Comparison of ENCODE assay signal across 8 cellular contexts in genomic region chr3:194689493-194689901, GRCh38. TPM values are rescaled to one million over a fixed set of nuclear protein-coding genes. Genes with fewer than 3 reads are reported as not detected.
A peak's percentile ranks its signal among the peaks of the same experiment; 100 is the strongest.
DNase-seq lines count a peak whose midpoint lies in the region; ATAC-seq and TF ChIP-seq lines count a peak whose summit lies in the region.

No MANE protein-coding gene starts in this region.

- H3K36me3 ChIP-seq in HUES48 (ENCODE audit: control insufficient read depth, insufficient read depth, low read length) (no peaks in the 10 kb centered on the region), brain microvascular endothelial cell (replicated peaks) (peaks cover 20% of the 10 kb centered on the region), SK-N-SH (replicated peaks in 1 of 2; ENCODE audit: control insufficient read depth in 1 of 2, insufficient read depth in 2 of 2, low read length in 1 of 2) (peaks cover 0 to 4% of the 10 kb centered on the region in 2 experiments)

- TF ChIP-seq CTCF in CD14-positive monocyte (IDR thresholded peaks at IDR 0.05), result no peak
- TF ChIP-seq CTCF in brain microvascular endothelial cell (IDR thresholded peaks at IDR 0.05; ENCODE audit: low read depth, low read length, missing control alignments), result no peak
- no peak for TF ChIP-seq CTCF in nephron (IDR thresholded peaks at IDR 0.05; ENCODE audit: unreplicated experiment in 3 of 3)
- no peak for TF ChIP-seq CTCF in SK-N-SH (IDR thresholded peaks at IDR 0.05)

- CTCF ChIA-PET in SK-N-SH (lab: Yijun Ruan, JAX), result interaction anchor here (0.6 to 4.7 kb wide), 5 partner anchors 67 to 571 kb away, joined by 3 to 20 read pairs (median 4); no protein-coding TSS in a partner anchor

- DNase-seq in CD14-positive monocyte (ENCODE audit: low spot score) (no peak), brain microvascular endothelial cell (no peak), iPS-NIHi11 (ENCODE audit: low spot score) (no peak), SK-N-SH (no peak), NCI-H1417 treated with DMSO at 0.1 percent for 48 hours (lab: John Stamatoyannopoulos, UW) (no peak)

- in situ Hi-C loops in brain microvascular endothelial cell (cut with HindIII; ENCODE audit: low pct_ligation_motif_present, low sequenced_read_pairs), result no loop called here

- H3K9me3 ChIP-seq in HUES48 (ENCODE audit: control insufficient read depth, insufficient read depth, low read length) (no peaks in the 10 kb centered on the region), SK-N-SH (no peaks in the 10 kb centered on the region)

- 80% methylated on average over 9 of the region's 9 CpGs for WGBS in SK-N-SH (ENCODE audit: low lambda C conversion rate)

- no peaks in the 10 kb centered on the region for H3K9me2 ChIP-seq in SK-N-SH

- H3K4me1 ChIP-seq in HUES48 (ENCODE audit: control insufficient read depth, insufficient read depth, low read length) (peaks cover 18% of the 10 kb centered on the region), SK-N-SH (ENCODE audit: control insufficient read depth in 1 of 2, insufficient read depth in 2 of 2, low read depth in 1 of 2, low read length in 1 of 2) (peaks cover 12 to 53% of the 10 kb centered on the region in 2 experiments)

- H3K9me3 Mint-ChIP-seq in CD14-positive monocyte (peaks cover 0 to 6% (median 4%) of the 10 kb centered on the region in 7 donors), nephron (no peaks in the 10 kb centered on the region)

- no peaks in the 10 kb centered on the region for H4K20me1 ChIP-seq in SK-N-SH (ENCODE audit: insufficient read depth)

- peaks cover 31% of the 10 kb centered on the region for H3K27me3 ChIP-seq in HUES48 (ENCODE audit: control insufficient read depth, insufficient read depth, low read length)
- H3K27me3 ChIP-seq in brain microvascular endothelial cell (replicated peaks), result no peaks in the 10 kb centered on the region
- no peaks in the 10 kb centered on the region for H3K27me3 ChIP-seq in SK-N-SH (ENCODE audit: insufficient read depth)

- no peak overlapping the region; the same call in 1 of the 2 replicates for H3K4me2 ChIP-seq in SK-N-SH

- no peak for TF ChIP-seq EP300 in SK-N-SH (IDR thresholded peaks at IDR 0.05; ENCODE audit: borderline replicate concordance in 1 of 2, low read depth in 1 of 2, low read length in 1 of 2)

- H3K27ac ChIP-seq in HUES48 (ENCODE audit: low read depth, low read length) (peak overlapping the region; percentile 80), brain microvascular endothelial cell (no peak overlapping the region), SK-N-SH (ENCODE audit: low read depth in 2 of 2, low read length in 1 of 2) (peak overlapping the region in 1 of 2 experiments; percentile 19; a peak in 2 of 4 replicates)

- no peak for ATAC-seq in HG03460 (IDR thresholded peaks at IDR 0.05; ENCODE audit: unreplicated experiment)

- peak overlapping the region in 4 of 7 donors; percentile 29 to 77 (median 59) for H3K27ac Mint-ChIP-seq in CD14-positive monocyte
- H3K27ac Mint-ChIP-seq in nephron, result peak overlapping the region; percentile 91 to 93 (median 92)

- H3K27me3 Mint-ChIP-seq in CD14-positive monocyte (ENCODE audit: low read depth in 3 of 3) (peaks cover 2 to 5% (median 2%) of the 10 kb centered on the region in 3 donors), nephron (ENCODE audit: low read depth) (peaks cover 14% of the 10 kb centered on the region)

- peaks cover 13% of the 10 kb centered on the region for H3F3A ChIP-seq in SK-N-SH (replicated peaks; ENCODE audit: insufficient read depth)

- no peak overlapping the region for H3K9ac ChIP-seq in HUES48 (ENCODE audit: low read depth, low read length)
- H3K9ac ChIP-seq in SK-N-SH, result no peak overlapping the region

- no peaks in the 10 kb centered on the region for H3K79me2 ChIP-seq in SK-N-SH (ENCODE audit: insufficient read depth)

- H3K4me3 ChIP-seq in HUES48 (ENCODE audit: low read depth, low read length) (no peak overlapping the region), brain microvascular endothelial cell (ENCODE audit: low read depth, low read length) (peak overlapping the region; percentile 29), SK-N-SH (ENCODE audit: low read depth in 2 of 2, low read length in 1 of 2) (no peak overlapping the region)

- H3K4me3 Mint-ChIP-seq in CD14-positive monocyte (peak overlapping the region in 1 of 2 donors; percentile 97), nephron (peak overlapping the region; percentile 72 to 85 (median 83))

- intact Hi-C loops in CD14-positive monocyte (cut with micrococcal nuclease), result loop anchor here (5.0 to 10.0 kb wide), 6 partner anchors 48 to 835 kb away; no protein-coding TSS in a partner anchor

- H3K36me3 Mint-ChIP-seq in CD14-positive monocyte (peaks cover 0 to 10% of the 10 kb centered on the region in 2 donors), nephron (ENCODE audit: low read depth) (no peaks in the 10 kb centered on the region)

- H2AFZ ChIP-seq in SK-N-SH (ENCODE audit: low read depth), result no peak overlapping the region

- peaks cover 41% of the 10 kb centered on the region for H3K4me1 Mint-ChIP-seq in CD14-positive monocyte
- peaks cover 53% of the 10 kb centered on the region for H3K4me1 Mint-ChIP-seq in nephron

- no peak for TF ChIP-seq RAD21 in SK-N-SH (IDR thresholded peaks at IDR 0.05; ENCODE audit: low read length)

- POLR2A ChIA-PET in SK-N-SH (lab: Yijun Ruan, JAX), result no interaction called here

TF ChIP-seq in SK-N-SH, 30 proteins besides CTCF, POLR2A, EP300 and RAD21:
- TF ChIP-seq EZH2phosphoT487 (IDR thresholded peaks at IDR 0.05; ENCODE audit: borderline replicate concordance, low read depth) (no peak), JUND (IDR thresholded peaks at IDR 0.05) (no peak), GATA2 (CRISPR knock-in tag; IDR thresholded peaks at IDR 0.05) (no peak), USF1 (IDR thresholded peaks at IDR 0.05; ENCODE audit: borderline replicate concordance, low read depth) (no peak), TCF12 (IDR thresholded peaks at IDR 0.05) (no peak), RCOR1 (IDR thresholded peaks at IDR 0.05; ENCODE audit: low read length) (no peak), TAF1 (IDR thresholded peaks at IDR 0.05; ENCODE audit: borderline replicate concordance, low read depth, low read length) (no peak), ZBTB33 (IDR thresholded peaks at IDR 0.05; ENCODE audit: borderline replicate concordance, low read depth) (no peak), FOXJ3 (CRISPR knock-in tag; IDR thresholded peaks at IDR 0.05) (no peak)
TF ChIP-seq in SK-N-SH: peak in this region for 0.

RNA-seq across cellular contexts. Expression of gene FAM43A, which starts 3.8 kb away (rescaled TPM):
- polyA plus RNA-seq in CD14-positive monocyte, result 1 to 10 TPM; 6.6 to 9.8 TPM
- polyA plus RNA-seq in SK-N-SH (2012; rRNA removed), result 1.8 and 2.4 TPM in 2 replicates
- polyA plus RNA-seq in SK-N-SH (2012; cell fraction: cytosol; rRNA removed), result 1.2 and 2.0 TPM in 2 replicates
- polyA plus RNA-seq in SK-N-SH (2012; cell fraction: nucleus; rRNA removed), result 4.3 and 4.7 TPM in 2 replicates

RNA-seq across cellular contexts. Expression of gene LSG1, which starts 17.5 kb away (rescaled TPM):
- polyA plus RNA-seq in CD14-positive monocyte (1 to 10 TPM; 6.7 to 9.9 TPM), SK-N-SH (2012; rRNA removed) (35.1 and 43.7 TPM in 2 replicates)
- 26.8 and 28.2 TPM in 2 replicates for polyA plus RNA-seq in SK-N-SH (2012; cell fraction: cytosol; rRNA removed)
- polyA plus RNA-seq in SK-N-SH (2012; cell fraction: nucleus; rRNA removed), result 58.5 and 98.0 TPM in 2 replicates

RNA-seq across cellular contexts. Expression of gene TMEM44, which starts 56.3 kb away (rescaled TPM):
- polyA plus RNA-seq in CD14-positive monocyte, result not detected
- polyA plus RNA-seq in SK-N-SH (2012; rRNA removed), result 22.6 and 26.1 TPM in 2 replicates
- 10.9 and 14.7 TPM in 2 replicates for polyA plus RNA-seq in SK-N-SH (2012; cell fraction: cytosol; rRNA removed)
- polyA plus RNA-seq in SK-N-SH (2012; cell fraction: nucleus; rRNA removed), result 98.9 and 101 TPM in 2 replicates

Comparison
In these comparisons a context has a peak if more than half of its experiments do, and no peak if none do; other contexts are left out.
1. RNA of gene TMEM44, which starts 56.3 kb away (polyA plus RNA-seq): 10.9 to 101 TPM in SK-N-SH; not detected in CD14-positive monocyte; every median in the first group is over 10 times any median in the second.